8 cellular contexts compared by ENCODE assay signal in genomic region chr16:25110392-25110947, GRCh38. TPM values are rescaled to one million over a fixed set of nuclear protein-coding genes. Genes with fewer than 3 reads are reported as not detected.
DNase-seq lines count a peak whose midpoint lies in the region; ATAC-seq and TF ChIP-seq lines count a peak whose summit lies in the region.

No MANE protein-coding gene starts in this region.

- WGBS in thymus = 27% methylated on average over 7 of the region's 7 CpGs

- intact Hi-C loops in lower lobe of right lung (cut with DNase I) = no loop called here

- H3K36me3 ChIP-seq in CD4-positive, CD25-positive, alpha-beta regulatory T cell (ENCODE audit: control insufficient read depth, insufficient read depth, low read length) = peaks cover 9% of the 10 kb centered on the region
- H3K36me3 ChIP-seq in Karpas-422 (ENCODE audit: insufficient read depth, low read length) = no peaks in the 10 kb centered on the region
- no peaks in the 10 kb centered on the region for H3K36me3 ChIP-seq in lower lobe of right lung
- H3K36me3 ChIP-seq in thymus (ENCODE audit: control insufficient read depth, insufficient read depth) = no peaks in the 10 kb centered on the region

- no peaks in the 10 kb centered on the region for H3K9me3 Mint-ChIP-seq in CD4-positive, CD25-positive, alpha-beta regulatory T cell
- no peaks in the 10 kb centered on the region for H3K9me3 Mint-ChIP-seq in activated naive CD8-positive, alpha-beta T cell treated with anti-CD3 and anti-CD28 coated beads for 36 hours

- H3K4me1 Mint-ChIP-seq in CD4-positive, CD25-positive, alpha-beta regulatory T cell = peaks cover 17 to 79% (median 55%) of the 10 kb centered on the region in 4 donors
- peaks cover 46% of the 10 kb centered on the region for H3K4me1 Mint-ChIP-seq in activated naive CD8-positive, alpha-beta T cell treated with anti-CD3 and anti-CD28 coated beads for 36 hours

- peak overlapping the region; percentile 75 for H3K27ac ChIP-seq in CD4-positive, CD25-positive, alpha-beta regulatory T cell (ENCODE audit: insufficient read depth, low read length, poor library complexity, severe bottlenecking)
- peak overlapping the region; percentile 75 for H3K27ac ChIP-seq in Karpas-422 (ENCODE audit: low read length)
- H3K27ac ChIP-seq in lower lobe of right lung = peak overlapping the region; percentile 87
- no peak overlapping the region for H3K27ac ChIP-seq in thymus (ENCODE audit: low read depth)

- peak overlapping the region; percentile 91 for H3K4me2 ChIP-seq in Karpas-422 (ENCODE audit: low read depth, low read length, poor library complexity, severe bottlenecking)

- peaks cover 13% of the 10 kb centered on the region for H3K36me3 Mint-ChIP-seq in CD4-positive, CD25-positive, alpha-beta regulatory T cell
- peaks cover 14% of the 10 kb centered on the region for H3K36me3 Mint-ChIP-seq in activated naive CD8-positive, alpha-beta T cell treated with anti-CD3 and anti-CD28 coated beads for 36 hours

- H3K9me2 ChIP-seq in Karpas-422 (replicated peaks; ENCODE audit: insufficient read depth, low read length) = no peaks in the 10 kb centered on the region

- H3K9ac ChIP-seq in Karpas-422 (ENCODE audit: low read length) = peak overlapping the region; percentile 80

- 0 out of 2 replicates have a peak overlapping the region, but pooled peaks have one; percentile 52 for H2AFZ ChIP-seq in Karpas-422 (ENCODE audit: low read length)

- H3K4me3 Mint-ChIP-seq in CD4-positive, CD25-positive, alpha-beta regulatory T cell = peak overlapping the region; percentile 95 to 98 (median 95)
- H3K4me3 Mint-ChIP-seq in activated naive CD8-positive, alpha-beta T cell treated with anti-CD3 and anti-CD28 coated beads for 36 hours = peak overlapping the region; percentile 92

- peaks cover 39% of the 10 kb centered on the region for H3K4me1 ChIP-seq in CD4-positive, CD25-positive, alpha-beta regulatory T cell (ENCODE audit: control insufficient read depth, insufficient read depth, low read length, poor library complexity, severe bottlenecking)
- H3K4me1 ChIP-seq in Karpas-422 (ENCODE audit: low read length) = peaks cover 39% of the 10 kb centered on the region
- peaks cover 50% of the 10 kb centered on the region for H3K4me1 ChIP-seq in lower lobe of right lung
- peaks cover 13% of the 10 kb centered on the region for H3K4me1 ChIP-seq in thymus (ENCODE audit: control insufficient read depth, insufficient read depth, low read length)

- no peaks in the 10 kb centered on the region for H3K27me3 ChIP-seq in CD4-positive, CD25-positive, alpha-beta regulatory T cell (ENCODE audit: control insufficient read depth, insufficient read depth, low read length)
- H3K27me3 ChIP-seq in Karpas-422 (ENCODE audit: low read length) = no peaks in the 10 kb centered on the region
- no peaks in the 10 kb centered on the region for H3K27me3 ChIP-seq in lower lobe of right lung (ENCODE audit: low read depth)
- H3K27me3 ChIP-seq in thymus (ENCODE audit: control insufficient read depth, insufficient read depth) = no peaks in the 10 kb centered on the region

- peak in 2 of 3 donors; percentile 9 to 53 for DNase-seq in CD4-positive, CD25-positive, alpha-beta regulatory T cell
- peak; percentile 82 for DNase-seq in Karpas-422
- peak; percentile 51 for DNase-seq in activated naive CD8-positive, alpha-beta T cell treated with anti-CD3 and anti-CD28 coated beads for 36 hours
- DNase-seq in lower lobe of right lung = no peak
- DNase-seq in hypothalamus (lab: John Stamatoyannopoulos, UW) = no peak
- no peak for DNase-seq in GM19238 (ENCODE audit: insufficient read length, low spot score)

- ATAC-seq in CD4-positive, CD25-positive, alpha-beta regulatory T cell (ENCODE audit: low read depth in 2 of 2) = no peak
- ATAC-seq in lower lobe of right lung = no peak
- ATAC-seq in GM21717 (IDR thresholded peaks at IDR 0.05; ENCODE audit: unreplicated experiment) = no peak

- no peaks in the 10 kb centered on the region for H3K9me3 ChIP-seq in CD4-positive, CD25-positive, alpha-beta regulatory T cell (ENCODE audit: control insufficient read depth in 2 of 2, low read length in 2 of 2)
- H3K9me3 ChIP-seq in Karpas-422 (ENCODE audit: low read length) (no peaks in the 10 kb centered on the region), lower lobe of right lung (no peaks in the 10 kb centered on the region), thymus (ENCODE audit: control insufficient read depth) (no peaks in the 10 kb centered on the region)

- no peak for TF ChIP-seq CTCF in lower lobe of right lung (IDR thresholded peaks at IDR 0.05)

- H3K79me2 ChIP-seq in Karpas-422 (ENCODE audit: low read length) = peaks cover 56% of the 10 kb centered on the region

- H3K27ac Mint-ChIP-seq in CD4-positive, CD25-positive, alpha-beta regulatory T cell = peak overlapping the region; percentile 59 to 96 (median 88)
- H3K27ac Mint-ChIP-seq in activated naive CD8-positive, alpha-beta T cell treated with anti-CD3 and anti-CD28 coated beads for 36 hours = peak overlapping the region; percentile 94

- H3K27me3 Mint-ChIP-seq in CD4-positive, CD25-positive, alpha-beta regulatory T cell = no peaks in the 10 kb centered on the region
- no peaks in the 10 kb centered on the region for H3K27me3 Mint-ChIP-seq in activated naive CD8-positive, alpha-beta T cell treated with anti-CD3 and anti-CD28 coated beads for 36 hours

- peak overlapping the region; percentile 95 for H3K4me3 ChIP-seq in CD4-positive, CD25-positive, alpha-beta regulatory T cell (ENCODE audit: low read depth, low read length)
- H3K4me3 ChIP-seq in Karpas-422 (ENCODE audit: low read length) (peak overlapping the region; percentile 92), lower lobe of right lung (peak overlapping the region; percentile 96), thymus (ENCODE audit: low read length) (peak overlapping the region; percentile 61)

- H4K20me1 ChIP-seq in Karpas-422 (ENCODE audit: insufficient read depth, low read depth, low read length) = no peaks in the 10 kb centered on the region

RNA-seq across cellular contexts. Expression of gene LCMT1, which starts 1.1 kb away (rescaled TPM):
- 44.0 TPM for total RNA-seq in CD4-positive, CD25-positive, alpha-beta regulatory T cell
- 10 to 100 TPM; 46.5 to 70.3 (median 54.5) TPM for polyA plus RNA-seq in CD4-positive, CD25-positive, alpha-beta regulatory T cell
- total RNA-seq in Karpas-422 (2014; rRNA removed; shearing (Covaris generic); ENCODE audit: low replicate concordance) = 29.1 and 31.5 TPM in 2 replicates
- 10 to 100 TPM; 43.9 to 44.1 TPM for total RNA-seq in activated naive CD8-positive, alpha-beta T cell treated with anti-CD3 and anti-CD28 coated beads for 36 hours
- total RNA-seq in lower lobe of right lung = 35.7 TPM
- 41.9 TPM for polyA plus RNA-seq in thymus

Comparison
In these comparisons a context has a peak if more than half of its experiments do, and no peak if none do; other contexts are left out.
1. DNase-seq: peak in CD4-positive, CD25-positive, alpha-beta regulatory T cell (2 of 3), Karpas-422 (single experiment) and activated naive CD8-positive, alpha-beta T cell treated with anti-CD3 and anti-CD28 coated beads for 36 hours (single experiment); none in lower lobe of right lung (single experiment), hypothalamus (0 of 51) and GM19238 (single experiment).
2. Peak in every context shown above with its lines, with median percentiles within 50 percentile points of each other: H3K4me3 ChIP-seq.